In the genomic region with DNA sequence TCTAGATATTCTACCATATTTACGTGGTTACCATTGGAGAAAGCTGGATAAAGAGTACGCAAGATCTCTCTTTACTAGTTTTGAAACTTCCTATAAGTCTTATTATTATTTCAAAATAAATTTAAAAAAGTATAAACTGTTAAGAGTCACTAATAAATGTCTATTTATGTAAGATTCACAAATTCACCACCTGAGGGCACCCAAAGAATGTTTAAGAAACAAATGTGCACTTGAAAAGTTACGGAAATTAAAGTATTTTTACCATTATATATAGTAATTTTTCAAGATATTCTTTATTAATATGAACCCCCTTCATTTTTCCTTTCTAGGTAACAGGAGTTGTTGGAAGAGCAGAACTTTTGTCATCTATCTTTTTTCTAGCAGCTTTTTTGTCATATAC, we compare ENCODE assay signal across 1 cellular context.
TF ChIP-seq lines count a peak whose summit lies in the region.

No MANE protein-coding gene starts in this region.

TF ChIP-seq in HepG2, 621 proteins besides CTCF, POLR2A, EP300 and RAD21:
- TF ChIP-seq ATRX (CRISPR knock-in tag; IDR thresholded peaks at IDR 0.05; ENCODE audit: borderline replicate concordance) (no peak), STAG1 (CRISPR knock-in tag; IDR thresholded peaks at IDR 0.05) (peak; percentile 49), PITX1 (CRISPR knock-in tag; IDR thresholded peaks at IDR 0.05) (no peak)
